ENCODE assay signal across 37 cellular contexts in genomic region chr1:64561993-64562392, GRCh38.
"Had no signal": no experiment of that assay in that cellular context is flagged by ENCODE, and none has a peak within 500 bp of the region (broad histone marks: within the 10 kb centered on the region; RNA-seq: fewer than 3 reads in every experiment).

No MANE protein-coding gene starts in this region.

- H3K4me3 Mint-ChIP-seq: activated naive CD4-positive, alpha-beta T cell treated with anti-CD3 and anti-CD28 coated beads for 36 hours; activated naive CD4-positive, alpha-beta T cell treated with anti-CD3 and anti-CD28 coated beads, Interleukin-2, amount 10 ng/mL, durations not matched to agents 7 days and 5 days; activated naive CD4-positive, alpha-beta T cell treated with anti-CD3 and anti-CD28 coated beads, Interleukin-2, amount 50 U/mL, for 24 hours; activated naive CD8-positive, alpha-beta T cell; activated naive CD8-positive, alpha-beta T cell treated with anti-CD3 and anti-CD28 coated beads for 36 hours; activated naive CD8-positive, alpha-beta T cell treated with anti-CD3 and anti-CD28 coated beads, Interleukin-2, amount 10 ng/mL, durations not matched to agents 7 days and 5 days; activated naive CD8-positive, alpha-beta T cell treated with anti-CD3 and anti-CD28 coated beads, Interleukin-2, amount 50 U/mL, for 24 hours; activated T-cell treated with anti-CD3 and anti-CD28 coated beads, Interleukin-2, amount 50 U/mL, for 24 hours; activated T-cell treated with anti-CD3 and anti-CD28 coated beads, Interleukin-2, amount 50 U/mL, for 4 hours; activated T-cell treated with anti-CD3 and anti-CD28 coated beads, Interleukin-2, amount 50 U/mL, for 72 hours; activated T-helper 1 cell treated with anti-CD3 and anti-CD28 coated beads, Interleukin-12 subunit alpha, Interleukin-12 subunit beta, Interleukin-2, Interleukin-4 antibody, amounts not matched to agents 30 ng/mL and 10 ng/mL and 1 ng/mL, durations not matched to agents 14 hours and 24 hours and 36 hours; activated T-helper 17 cell treated with anti-CD3 and anti-CD28 coated beads, Interleukin-2, amount 50 U/mL, for 72 hours; brain; central memory CD8-positive, alpha-beta T cell had no signal

- H3K4me1 ChIP-seq: adrenal gland, ascending aorta, body of pancreas, breast epithelium had no signal

- H3K36me3 ChIP-seq: adrenal gland, brain microvascular endothelial cell, breast epithelium had no signal

- ATAC-seq: activated naive CD4-positive, alpha-beta T cell treated with anti-CD3 and anti-CD28 coated beads, Interleukin-2, amount 50 U/mL, for 72 hours; activated naive CD8-positive, alpha-beta T cell treated with anti-CD3 and anti-CD28 coated beads, Interleukin-2, amount 50 U/mL, for 24 hours; activated T-cell treated with anti-CD3 and anti-CD28 coated beads, Interleukin-2, amount 50 U/mL, for 4 hours; activated T-cell treated with anti-CD3 and anti-CD28 coated beads, Interleukin-2, amount 50 U/mL, for 72 hours; activated T-helper 17 cell treated with anti-CD3 and anti-CD28 coated beads, Interleukin-2, amount 50 U/mL, for 72 hours; body of pancreas had no signal

- H3K4me3 ChIP-seq: adrenal gland, ascending aorta, body of pancreas, breast epithelium, cardiac muscle cell had no signal

- H3K4me1 Mint-ChIP-seq: activated naive CD4-positive, alpha-beta T cell treated with anti-CD3 and anti-CD28 coated beads, Interleukin-2, amount 10 ng/mL, durations not matched to agents 7 days and 5 days; activated naive CD4-positive, alpha-beta T cell treated with anti-CD3 and anti-CD28 coated beads, Interleukin-2, amount 50 U/mL, for 24 hours; activated naive CD8-positive, alpha-beta T cell treated with anti-CD3 and anti-CD28 coated beads for 36 hours; activated naive CD8-positive, alpha-beta T cell treated with anti-CD3 and anti-CD28 coated beads, Interleukin-2, amount 10 ng/mL, durations not matched to agents 7 days and 5 days; activated naive CD8-positive, alpha-beta T cell treated with anti-CD3 and anti-CD28 coated beads, Interleukin-2, amount 50 U/mL, for 24 hours; activated T-helper 17 cell treated with anti-CD3 and anti-CD28 coated beads, Interleukin-2, amount 50 U/mL, for 72 hours; central memory CD8-positive, alpha-beta T cell had no signal

- H3K27ac ChIP-seq: adrenal gland, ascending aorta, body of pancreas, brain microvascular endothelial cell, breast epithelium, cardiac muscle cell had no signal

- H3K9me3 ChIP-seq: body of pancreas had no signal

- H3K27me3 Mint-ChIP-seq: activated naive CD4-positive, alpha-beta T cell treated with anti-CD3 and anti-CD28 coated beads, Interleukin-2, amount 50 U/mL, for 24 hours; activated naive CD8-positive, alpha-beta T cell treated with anti-CD3 and anti-CD28 coated beads for 36 hours; activated naive CD8-positive, alpha-beta T cell treated with anti-CD3 and anti-CD28 coated beads, Interleukin-2, amount 10 ng/mL, durations not matched to agents 7 days and 5 days; brain had no signal

- H3K36me3 Mint-ChIP-seq: activated naive CD4-positive, alpha-beta T cell treated with anti-CD3 and anti-CD28 coated beads, Interleukin-2, amount 10 ng/mL, durations not matched to agents 7 days and 5 days had no signal

- H3K9me3 Mint-ChIP-seq: activated naive CD4-positive, alpha-beta T cell treated with anti-CD3 and anti-CD28 coated beads, Interleukin-2, amount 50 U/mL, for 24 hours; activated T-cell treated with anti-CD3 and anti-CD28 coated beads, Interleukin-2, amount 50 U/mL, for 4 hours; activated T-helper 1 cell treated with anti-CD3 and anti-CD28 coated beads, Interleukin-12 subunit alpha, Interleukin-12 subunit beta, Interleukin-2, Interleukin-4 antibody, amounts not matched to agents 30 ng/mL and 10 ng/mL and 1 ng/mL, durations not matched to agents 14 hours and 24 hours and 36 hours; activated T-helper 2 cell treated with anti-CD3 and anti-CD28 coated beads, Interferon-gamma antibody, Interleukin-2, Interleukin-4, amounts not matched to agents 10 μg/mL and 5 μg/mL and 100 μg/mL, durations not matched to agents 14 hours and 24 hours and 36 hours had no signal

- DNase-seq: activated effector memory CD4-positive, alpha-beta T cell treated with anti-CD3 and anti-CD28 coated beads, Interleukin-2, amount 50 U/mL, for 16 hours; activated effector memory CD4-positive, alpha-beta T cell treated with Interleukin-2 at 50 U/mL for 16 hours; activated gamma-delta T cell; activated gamma-delta T cell treated with Interleukin-2 at 50 U/mL for 16 hours; activated naive CD4-positive, alpha-beta T cell; activated naive CD4-positive, alpha-beta T cell treated with anti-CD3 and anti-CD28 coated beads for 36 hours; activated naive CD4-positive, alpha-beta T cell treated with anti-CD3 and anti-CD28 coated beads, Interleukin-2, amount 10 ng/mL, durations not matched to agents 7 days and 5 days; activated naive CD4-positive, alpha-beta T cell treated with anti-CD3 and anti-CD28 coated beads, Interleukin-2, amount 50 U/mL, for 16 hours; activated naive CD4-positive, alpha-beta T cell treated with Interleukin-2 at 50 U/mL for 16 hours; activated naive CD8-positive, alpha-beta T cell treated with anti-CD3 and anti-CD28 coated beads for 36 hours; activated naive CD8-positive, alpha-beta T cell treated with anti-CD3 and anti-CD28 coated beads, Interleukin-2, amount 10 ng/mL, durations not matched to agents 7 days and 5 days; activated naive CD8-positive, alpha-beta T cell treated with anti-CD3 and anti-CD28 coated beads, Interleukin-2, amount 50 U/mL, for 24 hours; activated T-cell treated with anti-CD3 and anti-CD28 coated beads, Interleukin-2, amount 50 U/mL, for 24 hours; activated T-cell treated with anti-CD3 and anti-CD28 coated beads, Interleukin-2, amount 50 U/mL, for 4 hours; activated T-cell treated with anti-CD3 and anti-CD28 coated beads, Interleukin-2, amount 50 U/mL, for 48 hours; activated T-cell treated with anti-CD3 and anti-CD28 coated beads, Interleukin-2, amount 50 U/mL, for 72 hours; adrenal gland; amniotic stem cell; amygdala; anterior cingulate cortex; aorta; body of pancreas; brain microvascular endothelial cell; caudate nucleus; central memory CD4-positive, alpha-beta T cell; cerebellar nuclear complex had no signal

- H3K27ac Mint-ChIP-seq: activated naive CD4-positive, alpha-beta T cell treated with anti-CD3 and anti-CD28 coated beads for 36 hours; activated naive CD4-positive, alpha-beta T cell treated with anti-CD3 and anti-CD28 coated beads, Interleukin-2, amount 10 ng/mL, durations not matched to agents 7 days and 5 days; activated naive CD4-positive, alpha-beta T cell treated with anti-CD3 and anti-CD28 coated beads, Interleukin-2, amount 50 U/mL, for 24 hours; activated naive CD4-positive, alpha-beta T cell treated with anti-CD3 and anti-CD28 coated beads, Interleukin-2, amount 50 U/mL, for 72 hours; activated naive CD8-positive, alpha-beta T cell; activated naive CD8-positive, alpha-beta T cell treated with anti-CD3 and anti-CD28 coated beads for 36 hours; activated naive CD8-positive, alpha-beta T cell treated with anti-CD3 and anti-CD28 coated beads, Interleukin-2, amount 10 ng/mL, durations not matched to agents 7 days and 5 days; activated naive CD8-positive, alpha-beta T cell treated with anti-CD3 and anti-CD28 coated beads, Interleukin-2, amount 50 U/mL, for 24 hours; activated T-cell treated with anti-CD3 and anti-CD28 coated beads, Interleukin-2, amount 50 U/mL, for 24 hours; activated T-cell treated with anti-CD3 and anti-CD28 coated beads, Interleukin-2, amount 50 U/mL, for 72 hours; activated T-helper 1 cell treated with anti-CD3 and anti-CD28 coated beads, Interleukin-12 subunit alpha, Interleukin-12 subunit beta, Interleukin-2, Interleukin-4 antibody, amounts not matched to agents 30 ng/mL and 10 ng/mL and 1 ng/mL, durations not matched to agents 14 hours and 24 hours and 36 hours; activated T-helper 17 cell treated with anti-CD3 and anti-CD28 coated beads, Interleukin-2, amount 50 U/mL, for 72 hours; activated T-helper 2 cell treated with anti-CD3 and anti-CD28 coated beads, Interferon-gamma antibody, Interleukin-2, Interleukin-4, amounts not matched to agents 10 μg/mL and 5 μg/mL and 100 μg/mL, durations not matched to agents 14 hours and 24 hours and 36 hours; brain had no signal

- H3K27me3 ChIP-seq: adrenal gland, ascending aorta, body of pancreas, brain microvascular endothelial cell, breast epithelium, cardiac muscle cell had no signal
